In genomic region chr22:44325718-44326548, GRCh38 we compare ENCODE assay signal across 8 cellular contexts. TPM values are rescaled to one million over a fixed set of nuclear protein-coding genes. Genes with fewer than 3 reads are reported as not detected.
A peak's percentile ranks its signal among the peaks of the same experiment; 100 is the strongest.
DNase-seq lines count a peak whose midpoint lies in the region; ATAC-seq and TF ChIP-seq lines count a peak whose summit lies in the region.

No MANE protein-coding gene starts in this region.

- no peaks in the 10 kb centered on the region for H3K36me3 ChIP-seq in left lung
- H3K36me3 ChIP-seq in tibial artery, result no peaks in the 10 kb centered on the region
- no peaks in the 10 kb centered on the region for H3K36me3 ChIP-seq in H7 (replicated peaks; ENCODE audit: control insufficient read depth, insufficient read depth, low read length)

- H3K27ac ChIP-seq in left lung (peak overlapping the region in 1 of 2 donors; percentile 5), tibial artery (peak overlapping the region in 1 of 2 donors; percentile 9)

- in situ Hi-C loops in G401 (cut with HindIII; ENCODE audit: low sequenced_read_pairs), result no loop called here

- no peaks in the 10 kb centered on the region for H3K36me3 Mint-ChIP-seq in activated T-cell treated with anti-CD3 and anti-CD28 coated beads, Interleukin-2, amount 50 U/mL, for 24 hours (ENCODE audit: low read depth)

- no peaks in the 10 kb centered on the region for H3K9me3 ChIP-seq in left lung
- no peaks in the 10 kb centered on the region for H3K9me3 ChIP-seq in tibial artery

- peaks cover 25% of the 10 kb centered on the region for H3K4me1 Mint-ChIP-seq in activated T-cell treated with anti-CD3 and anti-CD28 coated beads, Interleukin-2, amount 50 U/mL, for 24 hours (ENCODE audit: low read depth)

- H3K27me3 ChIP-seq in left lung (peaks cover 23 to 66% of the 10 kb centered on the region in 2 donors), tibial artery (peaks cover 0 to 33% of the 10 kb centered on the region in 2 donors), H7 (ENCODE audit: control insufficient read depth, insufficient read depth, low read length) (peaks cover 18% of the 10 kb centered on the region)

- peaks cover 5 to 22% of the 10 kb centered on the region in 2 donors for H3K4me1 ChIP-seq in left lung
- peaks cover 0 to 18% (median 7%) of the 10 kb centered on the region in 4 donors for H3K4me1 ChIP-seq in tibial artery

- intact Hi-C loops in left lung (cut with DNase I), result no loop called here
- intact Hi-C loops in tibial artery (cut with DNase I; ENCODE audit: low total_unique reads), result loop anchor here (10.0 kb wide), 1 partner anchor 251 kb away; no protein-coding TSS in a partner anchor

- no peak overlapping the region for H3K27ac Mint-ChIP-seq in activated T-cell treated with anti-CD3 and anti-CD28 coated beads, Interleukin-2, amount 50 U/mL, for 24 hours

- H3K27me3 Mint-ChIP-seq in activated T-cell treated with anti-CD3 and anti-CD28 coated beads, Interleukin-2, amount 50 U/mL, for 24 hours, result peaks cover 69% of the 10 kb centered on the region

- H3K9me3 Mint-ChIP-seq in activated T-cell treated with anti-CD3 and anti-CD28 coated beads, Interleukin-2, amount 50 U/mL, for 24 hours, result no peaks in the 10 kb centered on the region

- DNase-seq in activated T-cell treated with anti-CD3 and anti-CD28 coated beads, Interleukin-2, amount 50 U/mL, for 24 hours, result no peak
- no peak for DNase-seq in activated T-cell treated with anti-CD3 and anti-CD28 coated beads, Interleukin-2, amount 50 U/mL, for 48 hours
- DNase-seq in amniotic stem cell (lab: John Stamatoyannopoulos, UW) (peak; percentile 40), left lung (no peak), tibial artery (no peak), H7 (no peak), NOMO-1 treated with dmso at 0.1 percent for 144 hours (lab: John Stamatoyannopoulos, UW; ENCODE audit: unreplicated experiment) (no peak), G401 (ENCODE audit: low spot score) (no peak)

- H3K4me3 Mint-ChIP-seq in activated T-cell treated with anti-CD3 and anti-CD28 coated beads, Interleukin-2, amount 50 U/mL, for 24 hours, result peak overlapping the region; percentile 66

- peak overlapping the region; percentile 17 to 38 for H3K4me3 ChIP-seq in left lung
- peak overlapping the region; percentile 46 to 59 for H3K4me3 ChIP-seq in tibial artery
- H3K4me3 ChIP-seq in H7 (ENCODE audit: insufficient read depth, low read depth, low read length), result no peak overlapping the region

- TF ChIP-seq CTCF in left lung (IDR thresholded peaks at IDR 0.05) (no peak), tibial artery (IDR thresholded peaks at IDR 0.05) (peak in 1 of 2 experiments; percentile 26)

- no peak for ATAC-seq in left lung

RNA-seq across cellular contexts. Expression of gene SHISAL1, which starts 13.2 kb away (rescaled TPM):
- under 1 TPM; 0.79 to 0.84 TPM for total RNA-seq in left lung
- total RNA-seq in H7 (2014; rRNA removed; shearing (Covaris generic)), result 1.3 and 2.9 TPM in 2 replicates
- under 0.01 and 0.10 TPM in 2 replicates for total RNA-seq in G401 (2014; rRNA removed; shearing (Covaris generic))
